19 cellular contexts compared by ENCODE assay signal in the genomic region with DNA sequence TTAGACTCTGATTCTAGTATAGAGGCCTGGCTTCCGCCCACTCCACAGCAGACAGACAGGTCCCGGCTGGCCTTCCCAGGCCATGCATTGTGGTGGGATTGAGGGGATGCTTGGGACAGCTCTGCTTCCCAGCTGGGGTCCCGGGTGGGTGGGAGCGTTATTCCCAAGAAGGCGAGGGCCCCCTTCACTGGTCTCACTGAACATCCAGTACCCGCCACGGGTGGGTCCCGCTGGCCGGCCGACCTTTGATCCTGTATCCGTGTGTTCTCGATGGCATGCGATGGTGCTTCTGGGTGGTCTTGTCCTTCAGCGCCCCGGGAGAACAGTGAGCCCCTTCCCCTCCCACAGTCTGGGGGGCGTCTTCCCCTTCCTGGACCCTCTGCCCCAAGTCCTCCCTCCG.
"Had no signal": no experiment of that assay in that cellular context is flagged by ENCODE, and none has a peak within 500 bp of the region (broad histone marks: within the 10 kb centered on the region; RNA-seq: fewer than 3 reads in every experiment).

No MANE protein-coding gene starts in this region.

- DNase-seq: KBM-7, MV-4-11, NCI-H1048, NCI-H1105, NCI-H1417, NCI-H1436 treated with DMSO at 0.1 percent for 48 hours, NCI-H1694, NCI-H187 treated with DMSO at 0.1 percent for 48 hours, NCI-H2029 treated with DMSO at 0.1 percent for 48 hours, NCI-H226, NCI-H446, NCI-H510A, NCI-H524 treated with DMSO at 0.1 percent for 48 hours, NCI-H69, NCI-H774, RPMI8226, SHP77, SK-N-SH, SW 1271 had no signal

- H3K9me3 ChIP-seq: SK-N-SH had no signal
